Comparison of ENCODE assay signal across 2 cellular contexts in genomic region chr6:77416839-77417238, GRCh38.
TF ChIP-seq lines count a peak whose summit lies in the region.

No MANE protein-coding gene starts in this region.

TF ChIP-seq in GM23338, 12 proteins besides CTCF, POLR2A, EP300 and RAD21:
- TF ChIP-seq EZH2 (IDR thresholded peaks at IDR 0.05; ENCODE audit: low read depth, unreplicated experiment) (no peak), REST (IDR thresholded peaks at IDR 0.05; ENCODE audit: unreplicated experiment) (no peak), ZNF331 (CRISPR knock-in tag; IDR thresholded peaks at IDR 0.05; ENCODE audit: low read depth) (no peak), ETS1 (IDR thresholded peaks at IDR 0.05) (no peak), CREB1 (CRISPR knock-in tag; IDR thresholded peaks at IDR 0.05; ENCODE audit: low read depth) (no peak), POLR2AphosphoS5 (IDR thresholded peaks at IDR 0.05; ENCODE audit: low read depth) (no peak)

TF ChIP-seq in GM12878, 131 proteins besides CTCF, POLR2A, EP300 and RAD21:
- TF ChIP-seq ETV6 (conservative IDR thresholded peaks at IDR 0.05 in 1 of 2, IDR thresholded peaks at IDR 0.05 in 1 of 2; ENCODE audit: borderline replicate concordance in 1 of 2, low read depth in 1 of 2) = no peak
- no peak for TF ChIP-seq SIN3A (IDR thresholded peaks at IDR 0.05; ENCODE audit: low read depth, low read length)
- TF ChIP-seq PAX8 (IDR thresholded peaks at IDR 0.05) = no peak
- no peak for TF ChIP-seq BCLAF1 (IDR thresholded peaks at IDR 0.05)
- no peak for TF ChIP-seq SMAD5 (IDR thresholded peaks at IDR 0.05; ENCODE audit: low read depth)
- no peak for TF ChIP-seq MAX (IDR thresholded peaks at IDR 0.05; ENCODE audit: low read depth, low read length)
- no peak for TF ChIP-seq FOXK2 (IDR thresholded peaks at IDR 0.05)
- no peak for TF ChIP-seq KAT2A (conservative IDR thresholded peaks at IDR 0.05; ENCODE audit: control insufficient read depth, low read depth, low read length)
- no peak for TF ChIP-seq EGR1 (IDR thresholded peaks at IDR 0.05; ENCODE audit: borderline replicate concordance in 1 of 2, low read depth in 2 of 2, low read length in 2 of 2)
- no peak for TF ChIP-seq BRCA1 (IDR thresholded peaks at IDR 0.05; ENCODE audit: low read depth, low read length)
- TF ChIP-seq E4F1 (IDR thresholded peaks at IDR 0.05; ENCODE audit: borderline replicate concordance, partially characterized antibody) = no peak
- TF ChIP-seq EED (IDR thresholded peaks at IDR 0.05; ENCODE audit: low read depth) = no peak
- TF ChIP-seq TCF12 (IDR thresholded peaks at IDR 0.05; ENCODE audit: low read depth, low read length) = no peak
- TF ChIP-seq NR2C1 (IDR thresholded peaks at IDR 0.05) = no peak
- TF ChIP-seq E2F4 (IDR thresholded peaks at IDR 0.05; ENCODE audit: low read depth, low read length) = no peak
- TF ChIP-seq ZNF274 (IDR thresholded peaks at IDR 0.05; ENCODE audit: insufficient read depth, insufficient read length) = no peak
- no peak for TF ChIP-seq RELA (IDR thresholded peaks at IDR 0.05; ENCODE audit: borderline replicate concordance, partially characterized antibody)
